3 cellular contexts compared by ENCODE assay signal in the genomic region with DNA sequence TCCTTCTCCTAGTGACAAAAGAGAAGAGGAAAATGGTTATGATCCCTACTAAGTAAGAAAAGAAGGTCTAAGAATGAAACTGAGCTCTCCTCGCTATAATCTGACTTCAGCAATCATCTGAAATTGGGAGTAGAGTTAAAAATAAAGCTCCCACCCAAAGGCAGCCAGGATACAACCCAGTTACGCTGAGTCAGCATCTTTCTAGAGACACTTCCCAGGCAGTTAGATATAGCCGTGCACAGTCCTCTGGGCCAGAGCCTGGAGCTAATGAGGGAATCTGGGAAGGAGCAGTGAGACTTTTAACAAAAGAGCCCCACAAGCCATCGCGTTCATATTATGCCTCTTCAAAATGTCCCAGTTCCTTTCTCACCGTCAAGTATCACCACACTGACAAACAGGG.
A peak's percentile ranks its signal among the peaks of the same experiment; 100 is the strongest.
TF ChIP-seq lines count a peak whose summit lies in the region.

No MANE protein-coding gene starts in this region.

TF ChIP-seq in A549, 52 proteins besides CTCF, POLR2A, EP300 and RAD21:
- TF ChIP-seq MAFK (IDR thresholded peaks at IDR 0.05; ENCODE audit: partially characterized antibody) = peak; percentile 98
- TF ChIP-seq, protein P1, sequence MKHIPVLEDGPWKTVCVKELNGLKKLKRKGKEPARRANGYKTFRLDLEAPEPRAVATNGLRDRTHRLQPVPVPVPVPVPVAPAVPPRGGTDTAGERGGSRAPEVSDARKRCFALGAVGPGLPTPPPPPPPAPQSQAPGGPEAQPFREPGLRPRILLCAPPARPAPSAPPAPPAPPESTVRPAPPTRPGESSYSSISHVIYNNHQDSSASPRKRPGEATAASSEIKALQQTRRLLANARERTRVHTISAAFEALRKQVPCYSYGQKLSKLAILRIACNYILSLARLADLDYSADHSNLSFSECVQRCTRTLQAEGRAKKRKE (CRISPR knock-in tag; IDR thresholded peaks at IDR 0.05; ENCODE audit: low read depth) = no peak
- TF ChIP-seq, protein P2, sequence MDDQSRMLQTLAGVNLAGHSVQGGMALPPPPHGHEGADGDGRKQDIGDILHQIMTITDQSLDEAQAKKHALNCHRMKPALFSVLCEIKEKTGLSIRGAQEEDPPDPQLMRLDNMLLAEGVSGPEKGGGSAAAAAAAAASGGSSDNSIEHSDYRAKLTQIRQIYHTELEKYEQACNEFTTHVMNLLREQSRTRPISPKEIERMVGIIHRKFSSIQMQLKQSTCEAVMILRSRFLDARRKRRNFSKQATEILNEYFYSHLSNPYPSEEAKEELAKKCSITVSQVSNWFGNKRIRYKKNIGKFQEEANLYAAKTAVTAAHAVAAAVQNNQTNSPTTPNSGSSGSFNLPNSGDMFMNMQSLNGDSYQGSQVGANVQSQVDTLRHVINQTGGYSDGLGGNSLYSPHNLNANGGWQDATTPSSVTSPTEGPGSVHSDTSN (IDR thresholded peaks at IDR 0.05) = no peak

TF ChIP-seq in IMR-90, 13 proteins besides CTCF, POLR2A, EP300 and RAD21:
- TF ChIP-seq SMC3 (IDR thresholded peaks at IDR 0.05; ENCODE audit: low read depth, low read length) (no peak), MAZ (IDR thresholded peaks at IDR 0.05; ENCODE audit: borderline replicate concordance, low read depth, low read length) (no peak), MAFK (IDR thresholded peaks at IDR 0.05; ENCODE audit: low read depth, low read length) (peak; percentile 99)
- TF ChIP-seq, protein P3, sequence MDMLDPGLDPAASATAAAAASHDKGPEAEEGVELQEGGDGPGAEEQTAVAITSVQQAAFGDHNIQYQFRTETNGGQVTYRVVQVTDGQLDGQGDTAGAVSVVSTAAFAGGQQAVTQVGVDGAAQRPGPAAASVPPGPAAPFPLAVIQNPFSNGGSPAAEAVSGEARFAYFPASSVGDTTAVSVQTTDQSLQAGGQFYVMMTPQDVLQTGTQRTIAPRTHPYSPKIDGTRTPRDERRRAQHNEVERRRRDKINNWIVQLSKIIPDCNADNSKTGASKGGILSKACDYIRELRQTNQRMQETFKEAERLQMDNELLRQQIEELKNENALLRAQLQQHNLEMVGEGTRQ (IDR thresholded peaks at IDR 0.05; ENCODE audit: low read depth, low read length) = no peak

TF ChIP-seq in H1, 55 proteins besides CTCF, POLR2A, EP300 and RAD21:
- TF ChIP-seq FOSL1 (IDR thresholded peaks at IDR 0.05; ENCODE audit: insufficient read depth, low read depth, low read length) (no peak), MAFK (IDR thresholded peaks at IDR 0.05; ENCODE audit: low read depth, low read length) (peak; percentile 99)
